Comparison of ENCODE assay signal across 19 cellular contexts in genomic region chr9:21078702-21079101, GRCh38. TPM values are rescaled to one million over a fixed set of nuclear protein-coding genes. Genes with fewer than 3 reads are reported as not detected.
A peak's percentile ranks its signal among the peaks of the same experiment; 100 is the strongest.
DNase-seq lines count a peak whose midpoint lies in the region; ATAC-seq, FAIRE-seq and TF ChIP-seq lines count a peak whose summit lies in the region.
"Had no signal": no experiment of that assay in that cellular context is flagged by ENCODE, and none has a peak within 500 bp of the region (broad histone marks: within the 10 kb centered on the region; RNA-seq: fewer than 3 reads in every experiment).

No MANE protein-coding gene starts in this region.

- H4K91ac ChIP-seq in mesenchymal stem cell (ENCODE audit: low read length) = no peak overlapping the region

- no peak overlapping the region for H3K14ac ChIP-seq in mesenchymal stem cell (ENCODE audit: low read length in 2 of 2)

- H3K4me3 ChIP-seq in keratinocyte (ENCODE audit: control insufficient read depth in 2 of 3, extremely low read depth in 1 of 3, insufficient read depth in 2 of 3, low read depth in 1 of 3, low read length in 3 of 3) (no peak overlapping the region), adrenal gland (no peak overlapping the region), mesenchymal stem cell (ENCODE audit: insufficient read depth in 1 of 2, low read depth in 1 of 2, low read length in 2 of 2) (no peak overlapping the region)
- H3K4me3 ChIP-seq: heart left ventricle, SJSA1, tibial artery had no signal

- H2BK120ac ChIP-seq in mesenchymal stem cell (ENCODE audit: low read depth, low read length) = no peak overlapping the region

- no peak overlapping the region for H3K23ac ChIP-seq in mesenchymal stem cell (ENCODE audit: low read length in 2 of 2)

- H3K9ac ChIP-seq in keratinocyte (ENCODE audit: control insufficient read depth, extremely low read depth, insufficient read depth, low read length) (no peak overlapping the region), mesenchymal stem cell (ENCODE audit: low read length) (no peak overlapping the region)

- no peaks in the 10 kb centered on the region for H3K4me1 ChIP-seq in keratinocyte (ENCODE audit: control insufficient read depth, extremely low read depth, insufficient read depth, low read length)
- H3K4me1 ChIP-seq in adrenal gland (replicated peaks in 1 of 2) = no peaks in the 10 kb centered on the region
- no peaks in the 10 kb centered on the region for H3K4me1 ChIP-seq in mesenchymal stem cell (ENCODE audit: control insufficient read depth, insufficient read depth, low read depth, low read length)
- H3K4me1 ChIP-seq: SJSA1 had no signal

- no peak overlapping the region for H3K4ac ChIP-seq in mesenchymal stem cell (ENCODE audit: low read depth in 1 of 2, low read length in 2 of 2)

- no peaks in the 10 kb centered on the region for H3K9me3 ChIP-seq in T-helper 17 cell (ENCODE audit: control insufficient read depth, low read length, poor library complexity, severe bottlenecking)
- no peaks in the 10 kb centered on the region for H3K9me3 ChIP-seq in keratinocyte (ENCODE audit: control insufficient read depth, low read depth, low read length)
- no peaks in the 10 kb centered on the region for H3K9me3 ChIP-seq in adrenal gland (replicated peaks in 1 of 3)
- H3K9me3 ChIP-seq in mesenchymal stem cell (ENCODE audit: control insufficient read depth, low read length) = peaks cover 2% of the 10 kb centered on the region
- H3K9me3 ChIP-seq: heart left ventricle, SJSA1, tibial artery had no signal

- no peak overlapping the region for H3K18ac ChIP-seq in mesenchymal stem cell (ENCODE audit: low read depth in 1 of 2, low read length in 2 of 2)

- ATAC-seq in T-helper 17 cell = peak; percentile 49
- ATAC-seq: heart left ventricle had no signal

- no peak overlapping the region for H2BK15ac ChIP-seq in mesenchymal stem cell (ENCODE audit: low read depth, poor library complexity, severe bottlenecking)

- H2BK5ac ChIP-seq in mesenchymal stem cell (ENCODE audit: low read depth, low read length, poor library complexity, severe bottlenecking) = no peak overlapping the region

- H3K79me2 ChIP-seq in keratinocyte (ENCODE audit: control insufficient read depth, insufficient read depth, low read length) = no peaks in the 10 kb centered on the region

- H4K8ac ChIP-seq in mesenchymal stem cell (ENCODE audit: low read length) = no peak overlapping the region

- no peak overlapping the region for H3K27ac ChIP-seq in keratinocyte (ENCODE audit: control insufficient read depth, insufficient read depth, low read length)
- H3K27ac ChIP-seq in adrenal gland = no peak overlapping the region
- no peak overlapping the region for H3K27ac ChIP-seq in mesenchymal stem cell (ENCODE audit: low read length, poor library complexity, severe bottlenecking)
- H3K27ac ChIP-seq: heart left ventricle, SJSA1, tibial artery had no signal

- 0 out of 2 replicates have a peak, but pooled peaks have one; percentile 11 for TF ChIP-seq RAD21 in Ishikawa (IDR thresholded peaks at IDR 0.05; ENCODE audit: low read depth)

- H3K27me3 Mint-ChIP-seq in T-helper 17 cell = peaks cover 4% of the 10 kb centered on the region

- peaks cover 23% of the 10 kb centered on the region for H3K4me1 Mint-ChIP-seq in T-helper 17 cell

- H3K4me2 ChIP-seq in keratinocyte (ENCODE audit: control insufficient read depth, extremely low read depth, insufficient read depth, low read depth, low read length) (no peak overlapping the region), mesenchymal stem cell (ENCODE audit: low read length, poor library complexity, severe bottlenecking) (no peak overlapping the region)

- no peaks in the 10 kb centered on the region for H3K27me3 ChIP-seq in keratinocyte (ENCODE audit: control insufficient read depth, extremely low read depth, insufficient read depth, low read length)
- no peaks in the 10 kb centered on the region for H3K27me3 ChIP-seq in adrenal gland
- no peaks in the 10 kb centered on the region for H3K27me3 ChIP-seq in mesenchymal stem cell (ENCODE audit: control insufficient read depth in 1 of 2, insufficient read depth in 1 of 2, low read length in 2 of 2)
- H3K27me3 ChIP-seq: heart left ventricle, SJSA1, tibial artery had no signal

- H3K27ac Mint-ChIP-seq in T-helper 17 cell = peak overlapping the region; percentile 27
- H3K27ac Mint-ChIP-seq: activated B cell treated with CpG ODN at 0.5 μM for 24 hours; activated T-helper 1 cell treated with anti-CD3 and anti-CD28 coated beads, Interleukin-12 subunit alpha, Interleukin-12 subunit beta, Interleukin-2, Interleukin-4 antibody, amounts not matched to agents 30 ng/mL and 10 ng/mL and 1 ng/mL, durations not matched to agents 14 hours and 24 hours and 36 hours had no signal

- no peak for TF ChIP-seq POLR2A in adrenal gland (IDR thresholded peaks at IDR 0.05)

- H3K9me1 ChIP-seq in keratinocyte (ENCODE audit: control insufficient read depth, extremely low read depth, insufficient read depth, low read length) = no peaks in the 10 kb centered on the region

- H3K79me1 ChIP-seq in mesenchymal stem cell (replicated peaks; ENCODE audit: low read length, poor library complexity, severe bottlenecking) = no peaks in the 10 kb centered on the region

- TF ChIP-seq CTCF in keratinocyte (optimal IDR thresholded peaks at IDR 0.05 in 1 of 3, IDR thresholded peaks at IDR 0.05 in 1 of 3, conservative IDR thresholded peaks at IDR 0.05 in 1 of 3; ENCODE audit: extremely low read depth in 1 of 3, insufficient read depth in 2 of 3, low read length in 3 of 3) (peak in 2 of 3 experiments; percentile 9 to 11), adrenal gland (IDR thresholded peaks at IDR 0.05) (no peak)

- no peak overlapping the region for H2AFZ ChIP-seq in keratinocyte (ENCODE audit: control insufficient read depth, low read length)
- H2AFZ ChIP-seq in mesenchymal stem cell (ENCODE audit: low read depth, low read length) = no peak overlapping the region

- no peak overlapping the region for H2BK12ac ChIP-seq in mesenchymal stem cell (ENCODE audit: low read length in 2 of 2)

- intact Hi-C loops in adrenal gland (cut with DNase I) = no loop called here

- H3K36me3 Mint-ChIP-seq in T-helper 17 cell (ENCODE audit: low read depth) = no peaks in the 10 kb centered on the region

- H3K4me3 Mint-ChIP-seq in T-helper 17 cell = no peak overlapping the region
- H3K4me3 Mint-ChIP-seq: activated B cell treated with CpG ODN at 0.5 μM for 24 hours; activated T-helper 1 cell treated with anti-CD3 and anti-CD28 coated beads, Interleukin-12 subunit alpha, Interleukin-12 subunit beta, Interleukin-2, Interleukin-4 antibody, amounts not matched to agents 30 ng/mL and 10 ng/mL and 1 ng/mL, durations not matched to agents 14 hours and 24 hours and 36 hours had no signal

- dilution Hi-C loops in keratinocyte (cut with MboI; ENCODE audit: extremely low pct_ligation_motif_present, low sequenced_read_pairs) = no loop called here

- no peak for FAIRE-seq in keratinocyte (lab: Jason Lieb, UNC)

- WGBS in adrenal gland, 4 donors = 75 to 93% (median 81%) methylated on average over 1 of the region's 1 CpG
- no CpG with 5 or more reads among the region's 1 CpG for WGBS in mesenchymal stem cell

- H3K36me3 ChIP-seq in keratinocyte (ENCODE audit: control insufficient read depth in 2 of 2, extremely low read depth in 1 of 2, insufficient read depth in 2 of 2, low read length in 2 of 2) (no peaks in the 10 kb centered on the region), adrenal gland (replicated peaks in 1 of 2) (no peaks in the 10 kb centered on the region), mesenchymal stem cell (ENCODE audit: control insufficient read depth in 1 of 2, insufficient read depth in 2 of 2, low read depth in 1 of 2, low read length in 2 of 2) (no peaks in the 10 kb centered on the region)
- H3K36me3 ChIP-seq: heart left ventricle, SJSA1, tibial artery had no signal

- H2AK5ac ChIP-seq in mesenchymal stem cell (ENCODE audit: low read length, severe bottlenecking) = no peak overlapping the region

- no peaks in the 10 kb centered on the region for H4K20me1 ChIP-seq in keratinocyte (ENCODE audit: control insufficient read depth, extremely low read depth, insufficient read depth, low read length)

- TF ChIP-seq EP300 in Ishikawa (IDR thresholded peaks at IDR 0.05; ENCODE audit: borderline replicate concordance) = no peak

- peak; percentile 6 for DNase-seq in DMS 273 (lab: John Stamatoyannopoulos, UW; ENCODE audit: unreplicated experiment)
- no peak for DNase-seq in DMS 273 treated with DMSO at 0.1 percent for 48 hours (lab: John Stamatoyannopoulos, UW)
- no peak for DNase-seq in T-helper 17 cell
- DNase-seq in keratinocyte (ENCODE audit: low read depth, low spot score) = no peak
- DNase-seq in adrenal gland = no peak
- DNase-seq in mesenchymal stem cell = no peak
- no peak for DNase-seq in GF-D8 (lab: John Stamatoyannopoulos, UW)
- DNase-seq: 8988T, activated B cell treated with CpG ODN at 0.5 μM for 24 hours, GOT3, heart left ventricle, mammary epithelial cell, NCI-H1436 treated with DMSO at 0.1 percent for 48 hours, NCI-H748 treated with DMSO at 0.1 percent for 48 hours, occipital lobe, tibial artery had no signal

RNA-seq across cellular contexts. Expression of gene IFNB1, which starts 1.0 kb away (rescaled TPM):
- total RNA-seq in T-helper 17 cell (not detected), adrenal gland (not detected)
- polyA plus RNA-seq in keratinocyte (0.07 TPM in 1 of 3 replicates, not detected in the others), adrenal gland (not detected)
- polyA plus RNA-seq in keratinocyte (2011; ENCODE audit: low read depth) = not detected
- polyA plus RNA-seq in keratinocyte (2011; cell fraction: cytosol; rRNA removed) = not detected in 2 replicates
- 0.31 TPM in 1 of 2 replicates, not detected in the other for polyA plus RNA-seq in keratinocyte (2011; cell fraction: nucleus; rRNA removed)
- polyA plus RNA-seq in keratinocyte (2012; ENCODE audit: low replicate concordance) = not detected in 2 replicates
- polyA minus RNA-seq in keratinocyte = not detected in 3 replicates
- not detected for polyA minus RNA-seq in keratinocyte (2011; cell fraction: cytosol; rRNA and poly(A)+ RNA removed)
- not detected in 2 replicates for polyA minus RNA-seq in keratinocyte (2011; cell fraction: nucleus; rRNA and poly(A)+ RNA removed)
- polyA plus RNA-seq in mesenchymal stem cell (2013, experiment 1 of 2) = not detected
- not detected for polyA plus RNA-seq in mesenchymal stem cell (2013, experiment 2 of 2)
- total RNA-seq: activated B cell treated with CpG ODN at 0.5 μM for 24 hours, heart left ventricle, mammary epithelial cell, occipital lobe, SJSA1 had no signal
- polyA plus RNA-seq: heart left ventricle, mammary epithelial cell had no signal

RNA-seq across cellular contexts. Expression of gene HACD4, which starts 47.3 kb away (rescaled TPM):
- 1 to 10 TPM; 8.7 to 9.8 TPM for total RNA-seq in T-helper 17 cell
- 7.3 to 10.4 TPM (median 9.4 TPM) in 3 replicates for polyA plus RNA-seq in keratinocyte
- 0.15 TPM for polyA plus RNA-seq in keratinocyte (2011; ENCODE audit: low read depth)
- polyA plus RNA-seq in keratinocyte (2011; cell fraction: cytosol; rRNA removed) = 5.8 and 12.2 TPM in 2 replicates
- polyA plus RNA-seq in keratinocyte (2011; cell fraction: nucleus; rRNA removed) = 6.9 TPM in 2 replicates
- polyA plus RNA-seq in keratinocyte (2012; ENCODE audit: low replicate concordance) = 1.5 and 4.9 TPM in 2 replicates
- polyA minus RNA-seq in keratinocyte = 2.1 to 11.1 TPM (median 7.2 TPM) in 3 replicates
- polyA minus RNA-seq in keratinocyte (2011; cell fraction: cytosol; rRNA and poly(A)+ RNA removed) = 5.0 TPM
- polyA minus RNA-seq in keratinocyte (2011; cell fraction: nucleus; rRNA and poly(A)+ RNA removed) = 4.7 and 9.3 TPM in 2 replicates
- 10 to 100 TPM in 2 of 8 donors, 1 to 10 TPM in 6; 1.8 to 13.7 (median 6.3) TPM for total RNA-seq in adrenal gland
- 1 to 10 TPM; 1.7 to 2.6 (median 2.1) TPM for polyA plus RNA-seq in adrenal gland
- polyA plus RNA-seq in mesenchymal stem cell (2013, experiment 1 of 2) = 1.8 TPM
- 2.0 TPM for polyA plus RNA-seq in mesenchymal stem cell (2013, experiment 2 of 2)

Comparison
In these comparisons a context has a peak if more than half of its experiments do, and no peak if none do; other contexts are left out.
1. CTCF ChIP-seq: peak in keratinocyte (2 of 3); none in adrenal gland (0 of 6).